30 cellular contexts compared by ENCODE assay signal in genomic region chr10:77093126-77093525, GRCh38.
"Had no signal": no experiment of that assay in that cellular context is flagged by ENCODE, and none has a peak within 500 bp of the region (broad histone marks: within the 10 kb centered on the region; RNA-seq: fewer than 3 reads in every experiment).

No MANE protein-coding gene starts in this region.

- ATAC-seq: activated naive CD4-positive, alpha-beta T cell treated with anti-CD3 and anti-CD28 coated beads, Interleukin-2, amount 50 U/mL, for 72 hours; activated naive CD8-positive, alpha-beta T cell treated with anti-CD3 and anti-CD28 coated beads, Interleukin-2, amount 50 U/mL, for 24 hours; activated T-cell treated with anti-CD3 and anti-CD28 coated beads, Interleukin-2, amount 50 U/mL, for 4 hours; activated T-cell treated with anti-CD3 and anti-CD28 coated beads, Interleukin-2, amount 50 U/mL, for 72 hours; activated T-helper 17 cell treated with anti-CD3 and anti-CD28 coated beads, Interleukin-2, amount 50 U/mL, for 72 hours; body of pancreas had no signal

- H3K9me3 ChIP-seq: adrenal gland, ascending aorta, body of pancreas, breast epithelium had no signal

- H3K4me1 ChIP-seq: adrenal gland, ascending aorta, body of pancreas, breast epithelium had no signal

- H3K27ac ChIP-seq: adrenal gland, ascending aorta, body of pancreas, brain microvascular endothelial cell, breast epithelium, cardiac muscle cell had no signal

- H3K4me3 ChIP-seq: adrenal gland, ascending aorta, body of pancreas, breast epithelium, cardiac muscle cell had no signal

- H3K36me3 ChIP-seq: adrenal gland, brain microvascular endothelial cell, breast epithelium, cardiac muscle cell had no signal

- H3K27me3 ChIP-seq: adrenal gland, ascending aorta, body of pancreas, brain microvascular endothelial cell, breast epithelium, cardiac muscle cell had no signal

- DNase-seq: activated effector memory CD4-positive, alpha-beta T cell treated with anti-CD3 and anti-CD28 coated beads, Interleukin-2, amount 50 U/mL, for 16 hours; activated effector memory CD4-positive, alpha-beta T cell treated with Interleukin-2 at 50 U/mL for 16 hours; activated gamma-delta T cell; activated gamma-delta T cell treated with Interleukin-2 at 50 U/mL for 16 hours; activated naive CD4-positive, alpha-beta T cell; activated naive CD4-positive, alpha-beta T cell treated with anti-CD3 and anti-CD28 coated beads for 36 hours; activated naive CD4-positive, alpha-beta T cell treated with anti-CD3 and anti-CD28 coated beads, Interleukin-2, amount 10 ng/mL, durations not matched to agents 7 days and 5 days; activated naive CD4-positive, alpha-beta T cell treated with anti-CD3 and anti-CD28 coated beads, Interleukin-2, amount 50 U/mL, for 16 hours; activated naive CD4-positive, alpha-beta T cell treated with Interleukin-2 at 50 U/mL for 16 hours; activated naive CD8-positive, alpha-beta T cell treated with anti-CD3 and anti-CD28 coated beads for 36 hours; activated naive CD8-positive, alpha-beta T cell treated with anti-CD3 and anti-CD28 coated beads, Interleukin-2, amount 10 ng/mL, durations not matched to agents 7 days and 5 days; activated naive CD8-positive, alpha-beta T cell treated with anti-CD3 and anti-CD28 coated beads, Interleukin-2, amount 50 U/mL, for 24 hours; activated T-cell treated with anti-CD3 and anti-CD28 coated beads, Interleukin-2, amount 50 U/mL, for 4 hours; activated T-cell treated with anti-CD3 and anti-CD28 coated beads, Interleukin-2, amount 50 U/mL, for 48 hours; activated T-cell treated with anti-CD3 and anti-CD28 coated beads, Interleukin-2, amount 50 U/mL, for 72 hours; adrenal gland; amniotic stem cell; amygdala; anterior cingulate cortex; aorta; body of pancreas; brain microvascular endothelial cell; caudate nucleus; central memory CD4-positive, alpha-beta T cell; cerebellar nuclear complex had no signal
